In genomic region chr9:137157618-137158502, GRCh38 we compare ENCODE assay signal across 1 cellular context.
TF ChIP-seq lines count a peak whose summit lies in the region.

No MANE protein-coding gene starts in this region.

TF ChIP-seq in K562, 482 proteins besides CTCF, POLR2A, EP300 and RAD21 (continues in another document):
- TF ChIP-seq SNRNP70 (optimal IDR thresholded peaks at IDR 0.05; ENCODE audit: low read depth, low read length): no peak
- TF ChIP-seq ZNF232 (CRISPR knock-in tag; IDR thresholded peaks at IDR 0.05): no peak
- TF ChIP-seq RREB1 (CRISPR knock-in tag; IDR thresholded peaks at IDR 0.05): no peak
- no peak for TF ChIP-seq ZNF717 (CRISPR knock-in tag; IDR thresholded peaks at IDR 0.05)
- no peak for TF ChIP-seq TEAD1 (CRISPR knock-in tag; IDR thresholded peaks at IDR 0.05)
- no peak for TF ChIP-seq TFAM (CRISPR knock-in tag; conservative IDR thresholded peaks at IDR 0.05)
- no peak for TF ChIP-seq GABPA (tag; conservative IDR thresholded peaks at IDR 0.05; ENCODE audit: low read depth)
- TF ChIP-seq SLC30A9 (CRISPR knock-in tag; IDR thresholded peaks at IDR 0.05): no peak
- no peak for TF ChIP-seq POLR3A (IDR thresholded peaks at IDR 0.05; ENCODE audit: borderline replicate concordance, extremely low read depth, insufficient read depth, insufficient read length)
- no peak for TF ChIP-seq ESRRA (IDR thresholded peaks at IDR 0.05; ENCODE audit: borderline replicate concordance, low read depth)
- TF ChIP-seq ATF7 (IDR thresholded peaks at IDR 0.05): no peak
- TF ChIP-seq ZNF280B (CRISPR knock-in tag; IDR thresholded peaks at IDR 0.05): no peak
- peak; percentile 44; the same call in 1 of the 2 replicates for TF ChIP-seq PKNOX1 (IDR thresholded peaks at IDR 0.05)
- TF ChIP-seq ZNF586 (CRISPR knock-in tag; conservative IDR thresholded peaks at IDR 0.05): no peak
- TF ChIP-seq HOMEZ (CRISPR knock-in tag; IDR thresholded peaks at IDR 0.05): no peak
- peak; percentile 44; the same call in 1 of the 2 replicates for TF ChIP-seq BCOR (IDR thresholded peaks at IDR 0.05)
- TF ChIP-seq KLF6 (CRISPR knock-in tag; IDR thresholded peaks at IDR 0.05; ENCODE audit: borderline replicate concordance): no peak
- no peak for TF ChIP-seq BRD9 (IDR thresholded peaks at IDR 0.05; ENCODE audit: low read depth, partially characterized antibody)
- TF ChIP-seq TFAP4 (CRISPR knock-in tag; IDR thresholded peaks at IDR 0.05; ENCODE audit: borderline replicate concordance): peak; percentile 64; the same call in 1 of the 2 replicates
- no peak for TF ChIP-seq YY1 (IDR thresholded peaks at IDR 0.05; ENCODE audit: borderline replicate concordance in 1 of 3, control insufficient read depth in 1 of 3, extremely low read depth in 1 of 3, insufficient read depth in 3 of 3, insufficient read length in 1 of 3, insufficient replicate concordance in 2 of 3, low read depth in 1 of 3, low read length in 2 of 3)
- no peak for TF ChIP-seq DEAF1 (CRISPR knock-in tag; IDR thresholded peaks at IDR 0.05)
- no peak for TF ChIP-seq MGA (IDR thresholded peaks at IDR 0.05)
- TF ChIP-seq ATF6 (CRISPR knock-in tag; IDR thresholded peaks at IDR 0.05): no peak
- TF ChIP-seq HDGF (IDR thresholded peaks at IDR 0.05): no peak
- no peak for TF ChIP-seq ZNF354B (CRISPR knock-in tag; IDR thresholded peaks at IDR 0.05)
- TF ChIP-seq POU5F1 (IDR thresholded peaks at IDR 0.05; ENCODE audit: borderline replicate concordance, low read depth, low read length, partially characterized antibody): no peak
- peak; percentile 42; the same call in 1 of the 2 replicates for TF ChIP-seq L3MBTL2 (IDR thresholded peaks at IDR 0.05)
